Comparison of ENCODE assay signal across 22 cellular contexts in the genomic region with DNA sequence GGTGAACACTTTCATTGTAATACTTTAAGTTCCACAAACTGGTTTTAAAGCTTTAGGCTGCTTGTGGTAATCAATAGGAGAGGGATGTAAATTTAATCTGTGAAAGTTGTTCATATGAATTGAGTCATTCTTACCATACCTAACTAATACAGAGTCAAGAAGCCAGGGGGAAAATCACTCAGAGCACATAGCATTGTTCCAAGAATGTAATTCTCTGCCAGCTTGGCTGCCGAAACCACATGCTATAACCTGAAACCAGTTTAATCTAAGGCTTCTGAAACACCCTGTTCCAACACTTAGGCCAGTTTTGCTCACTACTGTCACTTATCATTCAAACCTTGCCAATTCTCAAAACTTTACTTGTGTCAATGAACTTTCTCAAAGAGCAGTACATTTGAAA.
A peak's percentile ranks its signal among the peaks of the same experiment; 100 is the strongest.
DNase-seq lines count a peak whose midpoint lies in the region; ATAC-seq, FAIRE-seq and TF ChIP-seq lines count a peak whose summit lies in the region.
"Had no signal": no experiment of that assay in that cellular context is flagged by ENCODE, and none has a peak within 500 bp of the region (broad histone marks: within the 10 kb centered on the region; RNA-seq: fewer than 3 reads in every experiment).

No MANE protein-coding gene starts in this region.

- no peak for TF ChIP-seq POLR2A in H54 (IDR thresholded peaks at IDR 0.05; ENCODE audit: low read depth, low read length)

- no peak overlapping the region for H3K9ac ChIP-seq in neural progenitor cell

- H3K27ac ChIP-seq in RWPE2 (ENCODE audit: poor library complexity, severe bottlenecking) (peak overlapping the region; percentile 26), neural progenitor cell (no peak overlapping the region), upper lobe of right lung (no peak overlapping the region)
- H3K27ac ChIP-seq: hepatocyte, suprapubic skin, vagina had no signal

- ATAC-seq in RWPE2 (ENCODE audit: low read depth) (peak; percentile 76), upper lobe of right lung (no peak)
- ATAC-seq: GM12878; naive thymus-derived CD4-positive, alpha-beta T cell had no signal

- H3K4me1 ChIP-seq in RWPE2 (ENCODE audit: insufficient read depth, poor library complexity, severe bottlenecking) (peaks cover 24% of the 10 kb centered on the region), neural progenitor cell (no peaks in the 10 kb centered on the region), upper lobe of right lung (no peaks in the 10 kb centered on the region)
- H3K4me1 ChIP-seq: HAP-1, suprapubic skin, vagina had no signal

- peak; percentile 65 for FAIRE-seq in H54 (lab: Jason Lieb, UNC)
- FAIRE-seq: GM12878, kidney, RCC 7860 had no signal

- H3K4me3 Mint-ChIP-seq in neural progenitor cell = no peak overlapping the region
- H3K4me3 Mint-ChIP-seq: activated naive CD8-positive, alpha-beta T cell; naive thymus-derived CD4-positive, alpha-beta T cell had no signal

- DNase-seq in H54 (ENCODE audit: insufficient read length, low spot score) (no peak), RWPE2 (ENCODE audit: low spot score) (no peak), fibroblast of gingiva (ENCODE audit: low read depth) (peak; percentile 28), neural progenitor cell (ENCODE audit: low spot score) (peak; percentile 5), NCI-H2081 (lab: John Stamatoyannopoulos, UW) (no peak), upper lobe of right lung (no peak)
- DNase-seq in stimulated activated naive CD4-positive, alpha-beta T cell treated with Interleukin-2 at 50 U/mL for 16 hours (lab: John Stamatoyannopoulos, UW) = no peak
- DNase-seq in stimulated activated CD8-positive, alpha-beta memory T cell treated with anti-CD3 and anti-CD28 coated beads, Interleukin-4, amount 100 ng/mL, for 48 hours = no peak
- DNase-seq: activated CD4-positive, alpha-beta T cell treated with anti-CD3 and anti-CD28 coated beads for 1 hour; central memory CD4-positive, alpha-beta T cell; GDM1; kidney; mesenchymal stem cell; naive thymus-derived CD4-positive, alpha-beta T cell; NK-92 treated with Interleukin-12 subunit alpha and Interleukin-12 subunit beta, amount 100 ng/mL, for 24 hours had no signal

- no peak overlapping the region for H3K27ac Mint-ChIP-seq in neural progenitor cell
- H3K27ac Mint-ChIP-seq: activated naive CD8-positive, alpha-beta T cell; naive thymus-derived CD4-positive, alpha-beta T cell had no signal

- no peaks in the 10 kb centered on the region for H3F3A ChIP-seq in neural progenitor cell (ENCODE audit: low read depth)

- H3K4me1 Mint-ChIP-seq in neural progenitor cell = peaks cover 11% of the 10 kb centered on the region
- H3K4me1 Mint-ChIP-seq: naive thymus-derived CD4-positive, alpha-beta T cell had no signal

- intact Hi-C loops in upper lobe of right lung (cut with DNase I) = no loop called here

- H3K27me3 ChIP-seq in RWPE2 (ENCODE audit: insufficient read depth, poor library complexity, severe bottlenecking) = no peaks in the 10 kb centered on the region
- H3K27me3 ChIP-seq in neural progenitor cell = no peaks in the 10 kb centered on the region
- H3K27me3 ChIP-seq in upper lobe of right lung = no peaks in the 10 kb centered on the region
- H3K27me3 ChIP-seq: hepatocyte, suprapubic skin, vagina had no signal

- H3K4me2 ChIP-seq in neural progenitor cell = no peak overlapping the region
- H3K4me2 ChIP-seq: hepatocyte had no signal

- no peaks in the 10 kb centered on the region for H4K20me1 ChIP-seq in neural progenitor cell (ENCODE audit: low read depth)

- H3K27me3 Mint-ChIP-seq in neural progenitor cell (ENCODE audit: insufficient read depth, low read depth) = no peaks in the 10 kb centered on the region
- H3K27me3 Mint-ChIP-seq: activated naive CD8-positive, alpha-beta T cell; naive thymus-derived CD4-positive, alpha-beta T cell had no signal

- H3K36me3 Mint-ChIP-seq in neural progenitor cell = no peaks in the 10 kb centered on the region
- H3K36me3 Mint-ChIP-seq: activated naive CD8-positive, alpha-beta T cell; naive thymus-derived CD4-positive, alpha-beta T cell had no signal

- H2AFZ ChIP-seq in neural progenitor cell (replicated peaks) = peak overlapping the region; percentile 76
- H2AFZ ChIP-seq: hepatocyte had no signal

- H3K79me2 ChIP-seq in neural progenitor cell (ENCODE audit: low read depth) = no peaks in the 10 kb centered on the region
- H3K79me2 ChIP-seq: hepatocyte had no signal

- TF ChIP-seq CTCF in RWPE2 (IDR thresholded peaks at IDR 0.05; ENCODE audit: poor library complexity, severe bottlenecking) (no peak), neural progenitor cell (IDR thresholded peaks at IDR 0.05) (no peak), upper lobe of right lung (IDR thresholded peaks at IDR 0.05) (no peak)

- H3K36me3 ChIP-seq in RWPE2 (ENCODE audit: low read depth) (no peaks in the 10 kb centered on the region), neural progenitor cell (no peaks in the 10 kb centered on the region), upper lobe of right lung (no peaks in the 10 kb centered on the region)
- H3K36me3 ChIP-seq: HAP-1, suprapubic skin, vagina had no signal

- H3K9me3 Mint-ChIP-seq in neural progenitor cell = peaks cover 4% of the 10 kb centered on the region

- H3K4me3 ChIP-seq in RWPE2 (ENCODE audit: severe bottlenecking) = no peak overlapping the region
- H3K4me3 ChIP-seq in neural progenitor cell = no peak overlapping the region
- H3K4me3 ChIP-seq in upper lobe of right lung = no peak overlapping the region
- H3K4me3 ChIP-seq: GM12878, HAP-1, hepatocyte, suprapubic skin, vagina had no signal

- H3K9me3 ChIP-seq in RWPE2 (ENCODE audit: severe bottlenecking) (no peaks in the 10 kb centered on the region), neural progenitor cell (ENCODE audit: low read depth) (no peaks in the 10 kb centered on the region), upper lobe of right lung (no peaks in the 10 kb centered on the region)
- H3K9me3 ChIP-seq: HAP-1, suprapubic skin, vagina had no signal

Comparison
In these comparisons a context has a peak if more than half of its experiments do, and no peak if none do; other contexts are left out.
1. DNase-seq: peak in fibroblast of gingiva (single experiment) and neural progenitor cell (single experiment); none in H54 (single experiment), RWPE2 (single experiment), NCI-H2081 (0 of 2), stimulated activated naive CD4-positive, alpha-beta T cell treated with Interleukin-2 at 50 U/mL for 16 hours (single experiment), upper lobe of right lung (single experiment) and stimulated activated CD8-positive, alpha-beta memory T cell treated with anti-CD3 and anti-CD28 coated beads, Interleukin-4, amount 100 ng/mL, for 48 hours (single experiment).